17 cellular contexts compared by ENCODE assay signal in genomic region chr11:1028291-1028540, GRCh38. TPM values are rescaled to one million over a fixed set of nuclear protein-coding genes. Genes with fewer than 3 reads are reported as not detected.
A peak's percentile ranks its signal among the peaks of the same experiment; 100 is the strongest.
DNase-seq lines count a peak whose midpoint lies in the region; TF ChIP-seq lines count a peak whose summit lies in the region.
"Had no signal": no experiment of that assay in that cellular context is flagged by ENCODE, and none has a peak within 500 bp of the region (broad histone marks: within the 10 kb centered on the region; RNA-seq: fewer than 3 reads in every experiment).

No MANE protein-coding gene starts in this region.

- H3K27ac Mint-ChIP-seq in Caco-2 (ENCODE audit: unreplicated experiment) (peak overlapping the region; percentile 28), H9 (peak overlapping the region in 2 of 3 experiments; percentile 22 to 68; a peak in 1 of 7 replicates), endodermal cell (peak overlapping the region; percentile 64)

- no peak overlapping the region for H3K56ac ChIP-seq in H9 (ENCODE audit: insufficient read length, low read depth, low read length)

- H3K4me1 Mint-ChIP-seq in Caco-2 (ENCODE audit: low read depth, unreplicated experiment), result no peaks in the 10 kb centered on the region
- H3K4me1 Mint-ChIP-seq in H9, result no peaks in the 10 kb centered on the region
- H3K4me1 Mint-ChIP-seq in endodermal cell, result no peaks in the 10 kb centered on the region

- H3K9me3 ChIP-seq in Caco-2 (no peaks in the 10 kb centered on the region), H9 (ENCODE audit: control insufficient read depth, low read depth, low read length) (no peaks in the 10 kb centered on the region), endodermal cell (ENCODE audit: control insufficient read depth, low read length) (no peaks in the 10 kb centered on the region)

- H3K36me3 ChIP-seq in Caco-2 (ENCODE audit: control insufficient read depth, insufficient read depth, low read length) (no peaks in the 10 kb centered on the region), endodermal cell (ENCODE audit: control insufficient read depth, insufficient read depth, low read length) (no peaks in the 10 kb centered on the region)

- no peak overlapping the region; the same call in 1 of the 2 replicates for H3K14ac ChIP-seq in H9 (ENCODE audit: insufficient read depth, low read length)

- H2BK20ac ChIP-seq in H9 (ENCODE audit: low read depth, low read length, poor library complexity, severe bottlenecking), result no peak overlapping the region

- H4K8ac ChIP-seq in H9 (replicated peaks; ENCODE audit: insufficient read length, low read depth, low read length), result no peak overlapping the region

- H3T11ph ChIP-seq in H9 (ENCODE audit: low read length), result no peak overlapping the region

- no peak overlapping the region for H2BK5ac ChIP-seq in H9 (ENCODE audit: insufficient read length, low read length)

- no peaks in the 10 kb centered on the region for H3K27me3 ChIP-seq in Caco-2 (replicated peaks; ENCODE audit: control insufficient read depth, insufficient read depth, low read length)
- H3K27me3 ChIP-seq in H9 (ENCODE audit: insufficient read depth, low read length), result no peaks in the 10 kb centered on the region
- H3K27me3 ChIP-seq in endodermal cell (ENCODE audit: control insufficient read depth, insufficient read depth, low read length, poor library complexity, severe bottlenecking), result no peaks in the 10 kb centered on the region

- H2BK15ac ChIP-seq in H9 (ENCODE audit: low read depth, low read length), result no peak overlapping the region

- peaks cover 8% of the 10 kb centered on the region for H3K36me3 Mint-ChIP-seq in Caco-2 (ENCODE audit: insufficient read depth, unreplicated experiment)
- no peaks in the 10 kb centered on the region for H3K36me3 Mint-ChIP-seq in H9 (ENCODE audit: insufficient read depth in 1 of 3, low read depth in 3 of 3)
- H3K36me3 Mint-ChIP-seq in endodermal cell (ENCODE audit: low read depth), result no peaks in the 10 kb centered on the region
- H3K36me3 Mint-ChIP-seq: CD4-positive, alpha-beta memory T cell had no signal

- H2AK5ac ChIP-seq in H9 (ENCODE audit: insufficient read length, low read length), result no peak overlapping the region

- H3K4me3 ChIP-seq in Caco-2 (ENCODE audit: low read depth, low read length) (no peak overlapping the region), endodermal cell (ENCODE audit: low read length) (no peak overlapping the region)
- H3K4me3 ChIP-seq: GM23248 had no signal

- no peaks in the 10 kb centered on the region for H3K79me2 ChIP-seq in H9 (ENCODE audit: insufficient read depth, low read length)

- no peaks in the 10 kb centered on the region for H3K27me3 Mint-ChIP-seq in Caco-2 (ENCODE audit: insufficient read depth, unreplicated experiment)
- no peaks in the 10 kb centered on the region for H3K27me3 Mint-ChIP-seq in H9 (ENCODE audit: low read depth)
- H3K27me3 Mint-ChIP-seq in endodermal cell (ENCODE audit: insufficient read depth), result no peaks in the 10 kb centered on the region
- H3K27me3 Mint-ChIP-seq: CD4-positive, alpha-beta memory T cell had no signal

- H3K4ac ChIP-seq in H9 (ENCODE audit: low read depth, low read length), result no peak overlapping the region

- H3K4me3 Mint-ChIP-seq in Caco-2 (ENCODE audit: unreplicated experiment) (no peak overlapping the region), H9 (no peak overlapping the region), endodermal cell (no peak overlapping the region)
- H3K4me3 Mint-ChIP-seq: CD4-positive, alpha-beta memory T cell had no signal

- H4K20me1 ChIP-seq in H9 (ENCODE audit: control insufficient read depth, insufficient read depth, insufficient read length), result no peaks in the 10 kb centered on the region

- POLR2A ChIA-PET in Caco-2 (lab: Charles Lee), result no interaction called here

- H3K18ac ChIP-seq in H9 (ENCODE audit: insufficient read length, low read depth, low read length), result no peak overlapping the region

- no peaks in the 10 kb centered on the region for H3K9me3 Mint-ChIP-seq in Caco-2 (ENCODE audit: unreplicated experiment)
- H3K9me3 Mint-ChIP-seq in H9, result peaks cover 0 to 6% of the 10 kb centered on the region in 2 experiments; a peak in 2 of 5 replicates
- H3K9me3 Mint-ChIP-seq in endodermal cell, result no peaks in the 10 kb centered on the region

- H3K4me1 ChIP-seq in Caco-2 (no peaks in the 10 kb centered on the region), H9 (ENCODE audit: insufficient read depth, low read length) (no peaks in the 10 kb centered on the region), endodermal cell (ENCODE audit: control insufficient read depth, insufficient read depth, low read length) (no peaks in the 10 kb centered on the region)

- CTCF ChIA-PET in Caco-2 (lab: Charles Lee), result no interaction called here

- H3K23me2 ChIP-seq in H9 (ENCODE audit: insufficient read length, low read depth, low read length, poor library complexity, severe bottlenecking), result no peaks in the 10 kb centered on the region

- WGBS in H9 (ENCODE audit: extremely low coverage, insufficient read length, low lambda C conversion rate), result no CpG with 5 or more reads among the region's 17 CpGs
- 94% methylated on average over 7 to 17 of the region's 17 CpGs for WGBS in endodermal cell (ENCODE audit: insufficient coverage in 1 of 2, insufficient read length in 1 of 2), 2 experiments

- no peak overlapping the region for H3K27ac ChIP-seq in H9 (ENCODE audit: insufficient read length, low read depth, low read length)
- no peak overlapping the region for H3K27ac ChIP-seq in endodermal cell (ENCODE audit: low read depth, low read length)
- H3K27ac ChIP-seq: GM23248 had no signal

- no peak overlapping the region for H3K4me2 ChIP-seq in H9 (ENCODE audit: insufficient read depth, insufficient read length, low read length)

- DNase-seq in Caco-2 (no peak), H9 (no peak), endodermal cell (no peak), SKM-1 (lab: John Stamatoyannopoulos, UW; ENCODE audit: unreplicated experiment) (no peak), GM19238 (ENCODE audit: insufficient read length, low spot score) (no peak), NCI-H1694 (lab: John Stamatoyannopoulos, UW) (no peak)
- DNase-seq: C1 segment of cervical spinal cord, COR-L47, DMS153, DND-41, GM23248, H7 had no signal

- H3K23ac ChIP-seq in H9 (ENCODE audit: insufficient read length, low read depth, low read length), result no peak overlapping the region

- no peak overlapping the region for H2BK12ac ChIP-seq in H9 (ENCODE audit: insufficient read length, low read depth, low read length)

- no TSS peak for BruUV-seq in Caco-2 (replicated peaks; lab: Mats Ljungman, UMichigan)

- no peak overlapping the region for H4K5ac ChIP-seq in H9 (ENCODE audit: insufficient read length, low read depth, low read length)

- intact Hi-C loops in Caco-2 (cut with micrococcal nuclease; ENCODE audit: unreplicated experiment), result no loop called here

- H3K9ac ChIP-seq in H9 (ENCODE audit: extremely low read depth, insufficient read length, low read length) (no peak overlapping the region), endodermal cell (ENCODE audit: extremely low read depth, low read length, poor library complexity, severe bottlenecking) (no peak overlapping the region)
- H3K9ac ChIP-seq: GM23248 had no signal

- TF ChIP-seq CTCF in Caco-2 (IDR thresholded peaks at IDR 0.05; ENCODE audit: insufficient read depth in 1 of 2, low read depth in 1 of 2, low read length in 1 of 2, severe bottlenecking in 1 of 2, unreplicated experiment in 1 of 2) (no peak), H9 (conservative IDR thresholded peaks at IDR 0.05) (no peak), endodermal cell (conservative IDR thresholded peaks at IDR 0.05) (no peak)

- no peak overlapping the region for H2BK120ac ChIP-seq in H9 (ENCODE audit: low read depth, low read length, poor library complexity, severe bottlenecking)

- no peak overlapping the region for H2AFZ ChIP-seq in H9 (ENCODE audit: low read length)
- H2AFZ ChIP-seq: GM23248 had no signal

- H4K91ac ChIP-seq in H9 (ENCODE audit: insufficient read length, low read depth, low read length), result no peak overlapping the region

- H3K79me1 ChIP-seq in H9 (ENCODE audit: insufficient read depth, low read depth, low read length, poor library complexity, severe bottlenecking), result no peaks in the 10 kb centered on the region

RNA-seq across cellular contexts. Expression of gene MUC6, which starts 8.3 kb away (rescaled TPM):
- total RNA-seq in Caco-2 (2022) (not detected in 2 replicates), H9 (2021) (not detected in 2 replicates), endodermal cell (under 1 TPM; 0.26 to 0.40 TPM)
- 0.04 TPM for polyA plus RNA-seq in endodermal cell (2013, experiment 1 of 2)
- polyA plus RNA-seq in endodermal cell (2013, experiment 2 of 2), result not detected
- total RNA-seq: A172; A673; CD4-positive, alpha-beta memory T cell; GM23248; H1; H7 had no signal
- polyA plus RNA-seq: BJ, GM23248, H1 had no signal

RNA-seq across cellular contexts. Expression of gene MUC2, which starts 46.5 kb away (rescaled TPM):
- 0.05 and 0.35 TPM in 2 replicates for total RNA-seq in Caco-2 (2022)
- not detected in 2 replicates for total RNA-seq in H9 (2021)
- total RNA-seq in endodermal cell, result not detected
- not detected for polyA plus RNA-seq in endodermal cell (2013, experiment 1 of 2)
- polyA plus RNA-seq in endodermal cell (2013, experiment 2 of 2), result not detected
- total RNA-seq: A172; A673; CD4-positive, alpha-beta memory T cell; GM23248; H1; H7 had no signal
- polyA plus RNA-seq: BJ; CD4-positive, alpha-beta memory T cell; GM23248; H1 had no signal
